In genomic region chr18:13530215-13530878, GRCh38 we compare ENCODE assay signal across 16 cellular contexts.
DNase-seq lines count a peak whose midpoint lies in the region; ATAC-seq, FAIRE-seq and TF ChIP-seq lines count a peak whose summit lies in the region.
"Had no signal": no experiment of that assay in that cellular context is flagged by ENCODE, and none has a peak within 500 bp of the region (broad histone marks: within the 10 kb centered on the region; RNA-seq: fewer than 3 reads in every experiment).

No MANE protein-coding gene starts in this region.

- no peaks in the 10 kb centered on the region for H3K36me3 ChIP-seq in astrocyte (ENCODE audit: insufficient read depth, low read length)
- H3K36me3 ChIP-seq in mesenchymal stem cell (ENCODE audit: control insufficient read depth in 1 of 2, insufficient read depth in 2 of 2, low read depth in 1 of 2, low read length in 2 of 2) = no peaks in the 10 kb centered on the region
- no peaks in the 10 kb centered on the region for H3K36me3 ChIP-seq in suprapubic skin
- H3K36me3 ChIP-seq in body of pancreas (replicated peaks in 1 of 2; ENCODE audit: insufficient read depth in 1 of 2, low read depth in 2 of 2) = no peaks in the 10 kb centered on the region
- H3K36me3 ChIP-seq: WERI-Rb-1 had no signal

- WGBS in mesenchymal stem cell = 89% methylated on average over 9 of the region's 12 CpGs
- 75% methylated on average over 11 of the region's 12 CpGs for WGBS in suprapubic skin
- WGBS in body of pancreas, 2 donors = 63 to 84% methylated on average over 8 to 11 of the region's 12 CpGs

- peaks cover 4% of the 10 kb centered on the region for H3K36me3 Mint-ChIP-seq in astrocyte (ENCODE audit: low read depth, unreplicated experiment)

- no peak overlapping the region for H2BK5ac ChIP-seq in mesenchymal stem cell (ENCODE audit: low read depth, low read length, poor library complexity, severe bottlenecking)

- H3K14ac ChIP-seq in mesenchymal stem cell (ENCODE audit: low read length in 2 of 2) = no peak overlapping the region

- no peaks in the 10 kb centered on the region for H3K9me3 Mint-ChIP-seq in astrocyte (ENCODE audit: unreplicated experiment)
- H3K9me3 Mint-ChIP-seq: immature natural killer cell had no signal

- no peak overlapping the region for H3K18ac ChIP-seq in mesenchymal stem cell (ENCODE audit: low read depth in 1 of 2, low read length in 2 of 2)

- intact Hi-C loops in body of pancreas (cut with DNase I) = no loop called here

- H3K4me2 ChIP-seq in astrocyte (ENCODE audit: low read length) = no peak overlapping the region
- no peak overlapping the region for H3K4me2 ChIP-seq in mesenchymal stem cell (ENCODE audit: low read length, poor library complexity, severe bottlenecking)

- no peaks in the 10 kb centered on the region for H3K79me1 ChIP-seq in mesenchymal stem cell (replicated peaks; ENCODE audit: low read length, poor library complexity, severe bottlenecking)

- H2BK120ac ChIP-seq in mesenchymal stem cell (ENCODE audit: low read depth, low read length) = no peak overlapping the region

- H4K8ac ChIP-seq in mesenchymal stem cell (ENCODE audit: low read length) = no peak overlapping the region

- peaks cover 14% of the 10 kb centered on the region for H3K27me3 ChIP-seq in astrocyte (ENCODE audit: insufficient read depth, low read length)
- H3K27me3 ChIP-seq in mesenchymal stem cell (ENCODE audit: control insufficient read depth in 1 of 2, insufficient read depth in 1 of 2, low read length in 2 of 2) = peaks cover 5 to 12% of the 10 kb centered on the region in 2 experiments
- no peaks in the 10 kb centered on the region for H3K27me3 ChIP-seq in suprapubic skin
- H3K27me3 ChIP-seq in body of pancreas = no peaks in the 10 kb centered on the region
- H3K27me3 ChIP-seq: testis had no signal

- H3K23ac ChIP-seq in mesenchymal stem cell (ENCODE audit: low read length in 2 of 2) = no peak overlapping the region

- H3K27me3 Mint-ChIP-seq in astrocyte (ENCODE audit: low read depth, unreplicated experiment) = peaks cover 5% of the 10 kb centered on the region

- no peak for TF ChIP-seq CTCF in astrocyte (IDR thresholded peaks at IDR 0.05; ENCODE audit: insufficient read depth, low read depth, low read length)
- TF ChIP-seq CTCF in suprapubic skin (IDR thresholded peaks at IDR 0.05) = no peak
- TF ChIP-seq CTCF in body of pancreas (IDR thresholded peaks at IDR 0.05) = no peak

- DNase-seq in GM03348 (ENCODE audit: low spot score) = peak; percentile 15
- no peak for DNase-seq in astrocyte (ENCODE audit: low read depth)
- no peak for DNase-seq in mesenchymal stem cell
- DNase-seq in suprapubic skin (ENCODE audit: low spot score in 2 of 2) = no peak
- no peak for DNase-seq in NCI-H2081 (lab: John Stamatoyannopoulos, UW)
- DNase-seq in NCI-H748 (lab: John Stamatoyannopoulos, UW; ENCODE audit: unreplicated experiment) = no peak
- no peak for DNase-seq in body of pancreas
- DNase-seq in DMS114 treated with DMSO at 0.1 percent for 48 hours (lab: John Stamatoyannopoulos, UW; ENCODE audit: unreplicated experiment) = no peak
- DNase-seq: activated naive CD4-positive, alpha-beta T cell treated with Interleukin-2 at 50 U/mL for 16 hours; NCI-H2107; SIG-M5 had no signal

- no peak overlapping the region for H2BK12ac ChIP-seq in mesenchymal stem cell (ENCODE audit: low read length in 2 of 2)

- peak overlapping the region; percentile 35 for H3K27ac Mint-ChIP-seq in astrocyte (ENCODE audit: unreplicated experiment)

- no peak for FAIRE-seq in astrocyte (lab: Jason Lieb, UNC)

- no peaks in the 10 kb centered on the region for H4K20me1 ChIP-seq in astrocyte (ENCODE audit: insufficient read depth, low read length)

- H4K91ac ChIP-seq in mesenchymal stem cell (ENCODE audit: low read length) = no peak overlapping the region

- H3K9ac ChIP-seq in astrocyte (ENCODE audit: low read length) = no peak overlapping the region
- peak overlapping the region; percentile 36 for H3K9ac ChIP-seq in mesenchymal stem cell (ENCODE audit: low read length)
- H3K9ac ChIP-seq: parathyroid adenoma had no signal

- H3K4ac ChIP-seq in mesenchymal stem cell (ENCODE audit: low read depth in 1 of 2, low read length in 2 of 2) = no peak overlapping the region

- no peak overlapping the region for H3K27ac ChIP-seq in astrocyte (ENCODE audit: low read depth, low read length)
- H3K27ac ChIP-seq in mesenchymal stem cell (ENCODE audit: low read length, poor library complexity, severe bottlenecking) = no peak overlapping the region
- peak overlapping the region; percentile 55 for H3K27ac ChIP-seq in suprapubic skin
- no peak overlapping the region for H3K27ac ChIP-seq in body of pancreas
- H3K27ac ChIP-seq: parathyroid adenoma, WERI-Rb-1 had no signal

- peaks cover 8% of the 10 kb centered on the region for H3K4me1 Mint-ChIP-seq in astrocyte (ENCODE audit: low read depth, unreplicated experiment)

- TF ChIP-seq POLR2A in suprapubic skin (IDR thresholded peaks at IDR 0.05) (no peak), body of pancreas (IDR thresholded peaks at IDR 0.05) (no peak)

- no peaks in the 10 kb centered on the region for H3K9me3 ChIP-seq in astrocyte (ENCODE audit: insufficient read depth, low read depth, low read length)
- H3K9me3 ChIP-seq in mesenchymal stem cell (ENCODE audit: control insufficient read depth, low read length) = no peaks in the 10 kb centered on the region
- H3K9me3 ChIP-seq in suprapubic skin = no peaks in the 10 kb centered on the region
- no peaks in the 10 kb centered on the region for H3K9me3 ChIP-seq in body of pancreas
- H3K9me3 ChIP-seq: testis had no signal

- H3K4me1 ChIP-seq in astrocyte (ENCODE audit: insufficient read depth, low read length) (no peaks in the 10 kb centered on the region), mesenchymal stem cell (ENCODE audit: control insufficient read depth, insufficient read depth, low read depth, low read length) (no peaks in the 10 kb centered on the region), suprapubic skin (peaks cover 7% of the 10 kb centered on the region), body of pancreas (no peaks in the 10 kb centered on the region)
- H3K4me1 ChIP-seq: parathyroid adenoma, testis had no signal

- TF ChIP-seq EP300 in suprapubic skin (IDR thresholded peaks at IDR 0.05) = no peak

- H3K4me3 Mint-ChIP-seq in astrocyte (ENCODE audit: unreplicated experiment) = no peak overlapping the region
- H3K4me3 Mint-ChIP-seq: immature natural killer cell had no signal

- H3K4me3 ChIP-seq in astrocyte (ENCODE audit: insufficient read depth, low read depth, low read length) = no peak overlapping the region
- no peak overlapping the region for H3K4me3 ChIP-seq in mesenchymal stem cell (ENCODE audit: insufficient read depth in 1 of 2, low read depth in 1 of 2, low read length in 2 of 2)
- no peak overlapping the region for H3K4me3 ChIP-seq in suprapubic skin
- no peak overlapping the region for H3K4me3 ChIP-seq in body of pancreas
- H3K4me3 ChIP-seq: lung, testis had no signal

- no peak overlapping the region for H2BK15ac ChIP-seq in mesenchymal stem cell (ENCODE audit: low read depth, poor library complexity, severe bottlenecking)

- H2AFZ ChIP-seq in astrocyte (ENCODE audit: low read depth, low read length) (no peak overlapping the region), mesenchymal stem cell (ENCODE audit: low read depth, low read length) (no peak overlapping the region)
- H2AFZ ChIP-seq: parathyroid adenoma had no signal

- H3K79me2 ChIP-seq in astrocyte (ENCODE audit: insufficient read depth, low read length) = no peaks in the 10 kb centered on the region
- H3K79me2 ChIP-seq: parathyroid adenoma had no signal

- no peak for ATAC-seq in body of pancreas

- H2AK5ac ChIP-seq in mesenchymal stem cell (ENCODE audit: low read length, severe bottlenecking) = no peak overlapping the region
